Comparison of ENCODE assay signal across 23 cellular contexts in the genomic region with DNA sequence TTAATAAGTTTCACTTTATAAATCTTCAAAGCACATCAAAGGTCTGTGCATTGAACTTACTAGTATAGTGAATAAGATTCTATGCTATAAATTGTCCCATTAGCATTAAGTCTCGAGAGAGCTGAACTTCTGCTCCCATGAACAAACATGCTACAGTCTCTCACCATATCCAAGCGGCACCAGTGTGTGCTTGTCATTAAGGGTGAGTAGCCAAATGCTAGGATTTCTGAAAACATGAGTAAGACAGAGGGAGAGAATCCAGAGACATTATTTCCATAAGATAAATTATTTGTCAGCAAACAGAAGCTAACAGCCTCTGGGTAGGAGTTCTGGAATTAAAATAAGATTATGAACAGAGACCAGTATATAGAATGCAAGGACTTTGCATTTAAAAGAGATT.
"Had no signal": no experiment of that assay in that cellular context is flagged by ENCODE, and none has a peak within 500 bp of the region (broad histone marks: within the 10 kb centered on the region; RNA-seq: fewer than 3 reads in every experiment).

No MANE protein-coding gene starts in this region.

- H3K36me3 ChIP-seq: brain microvascular endothelial cell, left ventricle myocardium inferior, thyroid gland had no signal

- FAIRE-seq: endometrium, kidney had no signal

- H3K27me3 ChIP-seq: brain microvascular endothelial cell, thyroid gland had no signal

- H3K9me3 ChIP-seq: thyroid gland had no signal

- ATAC-seq: activated CD8-positive, alpha-beta memory T cell treated with anti-CD3 and anti-CD28 coated beads, Interleukin-2, amount 10 ng/mL, durations not matched to agents 7 days and 5 days had no signal

- H3K4me3 ChIP-seq: left ventricle myocardium inferior, thyroid gland had no signal

- DNase-seq: activated CD4-positive, alpha-beta memory T cell treated with anti-CD3 and anti-CD28 coated beads, Interleukin-2, amount 10 ng/mL, durations not matched to agents 7 days and 5 days; activated CD4-positive, alpha-beta T cell treated with anti-CD3 and anti-CD28 coated beads for 48 hours; activated CD4-positive, CD25-positive, alpha-beta regulatory T cell; activated CD8-positive, alpha-beta memory T cell treated with anti-CD3 and anti-CD28 coated beads, Interleukin-2, amount 10 ng/mL, durations not matched to agents 7 days and 5 days; activated naive CD4-positive, alpha-beta T cell; activated naive CD8-positive, alpha-beta T cell treated with anti-CD3 and anti-CD28 coated beads, Interleukin-2, amount 10 ng/mL, durations not matched to agents 7 days and 5 days; anterior cingulate cortex; brain microvascular endothelial cell; cortex of kidney; glutamatergic neuron; kidney; left ventricle myocardium inferior; nephron progenitor cell; nucleus accumbens; posterior cingulate gyrus; stimulated activated CD4-positive, alpha-beta T cell treated with anti-CD3 and anti-CD28 coated beads, Interleukin-12 subunit alpha, Interleukin-12 subunit beta, amount 100 ng/mL, for 4 hours; stimulated activated CD4-positive, alpha-beta T cell treated with anti-CD3 and anti-CD28 coated beads, Interleukin-1b, Interleukin-23, amount 100 ng/mL, for 48 hours; stimulated activated CD8-positive, alpha-beta memory T cell treated with anti-CD3 and anti-CD28 coated beads, Interleukin-4, amount 100 ng/mL, for 48 hours; stimulated activated naive CD4-positive, alpha-beta T cell; T-helper 1 cell; T1000; thyroid gland had no signal

- H3K27ac ChIP-seq: brain microvascular endothelial cell, left ventricle myocardium inferior, thyroid gland had no signal

- H3K4me1 ChIP-seq: left ventricle myocardium inferior, thyroid gland had no signal
